In genomic region chrX:110214684-110215083, GRCh38 we compare ENCODE assay signal across 14 cellular contexts.
DNase-seq lines count a peak whose midpoint lies in the region; ATAC-seq and TF ChIP-seq lines count a peak whose summit lies in the region.
"Had no signal": no experiment of that assay in that cellular context is flagged by ENCODE, and none has a peak within 500 bp of the region (broad histone marks: within the 10 kb centered on the region; RNA-seq: fewer than 3 reads in every experiment).

No MANE protein-coding gene starts in this region.

- H4K20me1 ChIP-seq in Karpas-422 (ENCODE audit: insufficient read depth, low read depth, low read length) = no peaks in the 10 kb centered on the region

- H3K79me2 ChIP-seq in ACC112 (ENCODE audit: control insufficient read depth, insufficient read depth, low read length, unreplicated experiment) (peaks cover 2% of the 10 kb centered on the region), Karpas-422 (ENCODE audit: low read length) (peaks cover 17% of the 10 kb centered on the region; the same call in 1 of the 2 replicates)

- no peak overlapping the region for H3K4me2 ChIP-seq in Karpas-422 (ENCODE audit: low read depth, low read length, poor library complexity, severe bottlenecking)

- H3K27me3 ChIP-seq in ACC112 (ENCODE audit: insufficient read depth, low read length) = no peaks in the 10 kb centered on the region
- no peaks in the 10 kb centered on the region for H3K27me3 ChIP-seq in Karpas-422 (ENCODE audit: low read length)
- H3K27me3 ChIP-seq in ascending aorta = no peaks in the 10 kb centered on the region

- H3K27ac Mint-ChIP-seq in nephron = peak overlapping the region; percentile 73 to 87 (median 79)
- H3K27ac Mint-ChIP-seq: CD14-positive monocyte; CD8-positive, alpha-beta T cell had no signal

- H3K4me1 ChIP-seq in ACC112 (ENCODE audit: control insufficient read depth, insufficient read depth, low read length, unreplicated experiment) = peaks cover 53% of the 10 kb centered on the region
- H3K4me1 ChIP-seq in Karpas-422 (ENCODE audit: low read length) = peaks cover 2% of the 10 kb centered on the region; the same call in 1 of the 2 replicates
- H3K4me1 ChIP-seq in ascending aorta = no peaks in the 10 kb centered on the region

- H3K36me3 Mint-ChIP-seq in nephron (ENCODE audit: low read depth) = no peaks in the 10 kb centered on the region

- peaks cover 4% of the 10 kb centered on the region; the same call in 1 of the 2 replicates for H3K36me3 ChIP-seq in ACC112 (ENCODE audit: insufficient read depth, low read length)
- H3K36me3 ChIP-seq in Karpas-422 (ENCODE audit: insufficient read depth, low read length) = no peaks in the 10 kb centered on the region
- H3K36me3 ChIP-seq in ascending aorta = no peaks in the 10 kb centered on the region

- H3K27ac ChIP-seq in ACC112 (ENCODE audit: low read depth, low read length) (0 out of 2 replicates have a peak overlapping the region, but pooled peaks have one; percentile 80), Karpas-422 (ENCODE audit: low read length) (no peak overlapping the region), ascending aorta (no peak overlapping the region)

- H3K9me3 Mint-ChIP-seq in nephron = no peaks in the 10 kb centered on the region
- H3K9me3 Mint-ChIP-seq: CD14-positive monocyte; CD8-positive, alpha-beta T cell had no signal

- DNase-seq in Karpas-422 = peak; percentile 24
- peak; percentile 42 for DNase-seq in fibroblast of peridontal ligament (ENCODE audit: extremely low read depth)
- DNase-seq in ascending aorta (ENCODE audit: low spot score in 2 of 2) = no peak
- no peak for DNase-seq in ureter (ENCODE audit: low spot score)
- DNase-seq: CD8-positive, alpha-beta T cell; COR-L47; DMS153; DMS79 treated with DMSO at 0.1 percent for 48 hours; EL had no signal

- H3K4me3 Mint-ChIP-seq in nephron = no peak overlapping the region
- H3K4me3 Mint-ChIP-seq: CD14-positive monocyte; CD8-positive, alpha-beta T cell had no signal

- TF ChIP-seq CTCF in nephron (IDR thresholded peaks at IDR 0.05; ENCODE audit: unreplicated experiment in 3 of 3) (no peak), ascending aorta (IDR thresholded peaks at IDR 0.05) (no peak)

- H3K4me3 ChIP-seq in ACC112 (ENCODE audit: low read depth, low read length) (no peak overlapping the region), Karpas-422 (ENCODE audit: low read length) (no peak overlapping the region), ascending aorta (no peak overlapping the region)

- no peaks in the 10 kb centered on the region for H3K9me3 ChIP-seq in Karpas-422 (ENCODE audit: low read length)
- no peaks in the 10 kb centered on the region for H3K9me3 ChIP-seq in ascending aorta

- H3K9ac ChIP-seq in Karpas-422 (ENCODE audit: low read length) = no peak overlapping the region

- no peak for ATAC-seq in HG03439 (IDR thresholded peaks at IDR 0.05; ENCODE audit: unreplicated experiment)
- ATAC-seq: CD8-positive, alpha-beta T cell; HCT116 had no signal

- intact Hi-C loops in ascending aorta (cut with DNase I) = no loop called here

- peaks cover 18% of the 10 kb centered on the region for H3K4me1 Mint-ChIP-seq in nephron

- no peaks in the 10 kb centered on the region for H3K27me3 Mint-ChIP-seq in nephron (ENCODE audit: low read depth)

- no peaks in the 10 kb centered on the region for H3K9me2 ChIP-seq in Karpas-422 (replicated peaks; ENCODE audit: insufficient read depth, low read length)

- H2AFZ ChIP-seq in ACC112 (ENCODE audit: low read length, unreplicated experiment) (no peak overlapping the region), Karpas-422 (ENCODE audit: low read length) (no peak overlapping the region)

Comparison
In these comparisons a context has a peak if more than half of its experiments do, and no peak if none do; other contexts are left out.
1. DNase-seq: peak in Karpas-422 (single experiment) and fibroblast of peridontal ligament (single experiment); none in ascending aorta (0 of 2) and ureter (single experiment).